Comparison of ENCODE assay signal across 6 cellular contexts in the genomic region with DNA sequence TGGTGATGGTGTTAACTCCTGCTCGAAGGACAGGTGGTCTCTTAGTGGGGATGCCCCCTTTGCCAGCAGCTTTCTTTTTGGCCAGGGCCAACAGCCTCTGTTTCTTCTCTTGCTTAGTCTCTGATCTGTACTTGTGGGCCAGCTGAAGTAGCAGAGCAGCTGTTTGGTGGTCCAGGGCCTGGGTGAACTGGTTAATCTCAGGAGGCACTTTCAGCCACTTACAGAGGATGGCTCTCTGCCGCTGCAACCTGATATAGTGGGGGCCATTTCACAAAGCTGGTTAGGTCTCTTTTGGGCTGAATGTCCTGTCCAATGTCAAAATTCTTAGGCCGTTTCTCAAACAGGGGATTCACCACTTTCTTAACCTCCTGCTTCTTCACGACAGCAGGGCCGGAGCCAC.
"Had no signal": no experiment of that assay in that cellular context is flagged by ENCODE, and none has a peak within 500 bp of the region (broad histone marks: within the 10 kb centered on the region; RNA-seq: fewer than 3 reads in every experiment).

No MANE protein-coding gene starts in this region.

- H3K4me3 ChIP-seq: GM23338, K562 had no signal

- H3K4me2 ChIP-seq: GM23338 had no signal

- ATAC-seq: GM23338, K562 had no signal

- H2AFZ ChIP-seq: GM23338 had no signal

- H3K27ac ChIP-seq: HL-60 had no signal

- DNase-seq: H9, HCEC 1CT, IMR-90 had no signal
